1 cellular context compared by ENCODE assay signal in the genomic region with DNA sequence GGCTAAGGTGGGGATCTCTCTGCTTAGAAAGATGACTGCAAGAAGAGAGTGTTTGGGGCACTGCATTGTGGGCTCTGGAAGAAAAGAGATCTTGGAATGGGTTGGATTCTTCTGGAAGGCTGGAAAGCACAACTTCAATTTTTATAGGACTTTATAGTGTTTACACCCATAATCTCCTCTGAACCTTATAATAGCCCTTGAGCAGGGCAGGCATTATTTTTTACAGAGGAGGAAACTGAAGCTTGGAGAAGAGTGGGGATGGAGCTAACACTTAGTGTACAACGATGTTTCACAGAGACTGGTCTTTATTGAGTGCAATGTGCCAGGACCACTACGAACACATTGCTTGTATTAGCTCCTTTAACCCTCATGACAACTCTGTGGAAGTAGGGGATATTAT.
TF ChIP-seq lines count a peak whose summit lies in the region.

No MANE protein-coding gene starts in this region.

TF ChIP-seq in GM23338, 12 proteins besides CTCF, POLR2A, EP300 and RAD21 (continued from another document):
- TF ChIP-seq ZNF462 (CRISPR knock-in tag; IDR thresholded peaks at IDR 0.05) (no peak), NANOG (IDR thresholded peaks at IDR 0.05; ENCODE audit: borderline replicate concordance) (no peak), CREB1 (CRISPR knock-in tag; IDR thresholded peaks at IDR 0.05; ENCODE audit: low read depth) (no peak), STAT1 (IDR thresholded peaks at IDR 0.05; ENCODE audit: unreplicated experiment) (no peak)
- TF ChIP-seq, protein P1, sequence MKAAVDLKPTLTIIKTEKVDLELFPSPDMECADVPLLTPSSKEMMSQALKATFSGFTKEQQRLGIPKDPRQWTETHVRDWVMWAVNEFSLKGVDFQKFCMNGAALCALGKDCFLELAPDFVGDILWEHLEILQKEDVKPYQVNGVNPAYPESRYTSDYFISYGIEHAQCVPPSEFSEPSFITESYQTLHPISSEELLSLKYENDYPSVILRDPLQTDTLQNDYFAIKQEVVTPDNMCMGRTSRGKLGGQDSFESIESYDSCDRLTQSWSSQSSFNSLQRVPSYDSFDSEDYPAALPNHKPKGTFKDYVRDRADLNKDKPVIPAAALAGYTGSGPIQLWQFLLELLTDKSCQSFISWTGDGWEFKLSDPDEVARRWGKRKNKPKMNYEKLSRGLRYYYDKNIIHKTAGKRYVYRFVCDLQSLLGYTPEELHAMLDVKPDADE (IDR thresholded peaks at IDR 0.05) = no peak
